11 cellular contexts compared by ENCODE assay signal in the genomic region with DNA sequence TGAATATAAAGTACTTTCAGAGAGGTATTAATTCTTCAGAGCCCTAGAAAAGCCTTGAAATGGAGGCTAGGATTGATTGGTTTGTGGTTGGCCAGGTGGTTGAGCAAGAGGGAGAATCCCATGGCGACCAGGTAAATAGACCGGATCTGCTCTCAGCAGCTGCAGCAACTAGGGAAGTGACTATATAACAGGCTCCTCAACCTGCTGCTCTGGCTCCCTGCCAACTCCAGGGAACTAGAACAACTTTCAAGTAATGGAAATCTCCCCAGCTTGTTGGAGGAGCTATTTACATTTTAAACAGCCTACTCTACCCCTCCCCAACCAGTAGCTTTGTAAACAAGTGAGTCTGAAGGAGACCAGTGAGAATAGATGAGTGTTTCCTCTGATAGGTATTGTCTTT.
DNase-seq lines count a peak whose midpoint lies in the region; ATAC-seq and TF ChIP-seq lines count a peak whose summit lies in the region.
"Had no signal": no experiment of that assay in that cellular context is flagged by ENCODE, and none has a peak within 500 bp of the region (broad histone marks: within the 10 kb centered on the region; RNA-seq: fewer than 3 reads in every experiment).

No MANE protein-coding gene starts in this region.

- no peak for TF ChIP-seq POLR2A in esophagus muscularis mucosa (IDR thresholded peaks at IDR 0.05; ENCODE audit: low read depth)

- H3K36me3 ChIP-seq in esophagus muscularis mucosa: no peaks in the 10 kb centered on the region

- H3K27ac ChIP-seq in esophagus muscularis mucosa (replicated peaks in 1 of 4): no peak overlapping the region

- no peak for ATAC-seq in activated CD4-positive, CD25-positive, alpha-beta regulatory T cell treated with anti-CD3 and anti-CD28 coated beads, Interleukin-2, amount 50 U/mL, for 24 hours
- ATAC-seq: natural killer cell had no signal

- no peak for TF ChIP-seq CTCF in esophagus muscularis mucosa (IDR thresholded peaks at IDR 0.05)

- 8% methylated on average over 2 of the region's 2 CpGs for WGBS in esophagus muscularis mucosa

- no peak for TF ChIP-seq EP300 in esophagus muscularis mucosa (IDR thresholded peaks at IDR 0.05)

- H3K27me3 ChIP-seq in esophagus muscularis mucosa: no peaks in the 10 kb centered on the region

- intact Hi-C loops in esophagus muscularis mucosa (cut with DNase I): no loop called here

- DNase-seq in D341Med (ENCODE audit: low spot score) (peak; percentile 17), NCI-H1105 treated with DMSO at 0.1 percent for 48 hours (lab: John Stamatoyannopoulos, UW) (peak; percentile 93), NCI-H748 (lab: John Stamatoyannopoulos, UW; ENCODE audit: unreplicated experiment) (peak; percentile 98), iPS DF 19.7 (ENCODE audit: low read depth, low spot score) (peak; percentile 96), esophagus muscularis mucosa (ENCODE audit: extremely low spot score) (no peak), mucosa of gallbladder (ENCODE audit: low spot score) (no peak), GF-D8 (lab: John Stamatoyannopoulos, UW) (no peak)
- DNase-seq: activated CD4-positive, alpha-beta memory T cell treated with anti-CD3 and anti-CD28 coated beads, Interleukin-2, amount 10 ng/mL, durations not matched to agents 7 days and 5 days; activated naive CD8-positive, alpha-beta T cell treated with anti-CD3 and anti-CD28 coated beads, Interleukin-2, amount 10 ng/mL, durations not matched to agents 7 days and 5 days; natural killer cell had no signal

- H3K4me1 ChIP-seq in esophagus muscularis mucosa: no peaks in the 10 kb centered on the region

- H3K4me3 ChIP-seq in esophagus muscularis mucosa: no peak overlapping the region

- H3K9me3 ChIP-seq in esophagus muscularis mucosa: no peaks in the 10 kb centered on the region

Comparison
In these comparisons a context has a peak if more than half of its experiments do, and no peak if none do; other contexts are left out.
1. DNase-seq: peak in D341Med (single experiment), NCI-H1105 treated with DMSO at 0.1 percent for 48 hours (single experiment), NCI-H748 (single experiment) and iPS DF 19.7 (single experiment); none in esophagus muscularis mucosa (single experiment), mucosa of gallbladder (single experiment) and GF-D8 (single experiment).